ENCODE assay signal across 8 cellular contexts in genomic region chr10:118423800-118424479, GRCh38.
DNase-seq lines count a peak whose midpoint lies in the region; ATAC-seq and TF ChIP-seq lines count a peak whose summit lies in the region.

No MANE protein-coding gene starts in this region.

- peak; percentile 86 for DNase-seq in AG08396 (ENCODE audit: low spot score)
- DNase-seq in NCI-H345 treated with DMSO at 0.1 percent for 48 hours (lab: John Stamatoyannopoulos, UW; ENCODE audit: unreplicated experiment), result peak; percentile 55
- peak; percentile 38 to 61 for DNase-seq in activated CD4-positive, alpha-beta T cell treated with anti-CD3 and anti-CD28 coated beads for 24 hours (ENCODE audit: low read depth in 2 of 2)
- peak; percentile 97 for DNase-seq in choroid plexus epithelial cell (ENCODE audit: low read depth)
- DNase-seq in left lung, result peak; percentile 70 to 83
- DNase-seq in stimulated activated CD4-positive, alpha-beta T cell treated with anti-CD3 and anti-CD28 coated beads, TNF-alpha, amount 100 ng/mL, for 1 hour (ENCODE audit: low read depth in 3 of 3, low spot score in 1 of 3), result peak in 2 of 3 donors; percentile 1 to 13

- H3K4me1 ChIP-seq in left lung, result no peaks in the 10 kb centered on the region

- intact Hi-C loops in left lung (cut with DNase I), result no loop called here

- ATAC-seq in GM18907 (IDR thresholded peaks at IDR 0.05; ENCODE audit: unreplicated experiment) (peak; percentile 93), HG03175 (IDR thresholded peaks at IDR 0.05; ENCODE audit: unreplicated experiment) (peak; percentile 95), left lung (peak; percentile 96)

- TF ChIP-seq CTCF in choroid plexus epithelial cell (conservative IDR thresholded peaks at IDR 0.05; ENCODE audit: low read depth, low read length) (peak; percentile 97), left lung (IDR thresholded peaks at IDR 0.05) (peak; percentile 58 to 73)

- H3K27me3 ChIP-seq in left lung, result peaks cover 0 to 4% of the 10 kb centered on the region in 2 donors

- no peaks in the 10 kb centered on the region for H3K36me3 ChIP-seq in left lung

- H3K9me3 ChIP-seq in left lung, result no peaks in the 10 kb centered on the region

- no peak overlapping the region for H3K27ac ChIP-seq in left lung

- no peak overlapping the region for H3K4me3 ChIP-seq in choroid plexus epithelial cell (ENCODE audit: low read depth, low read length)
- no peak overlapping the region for H3K4me3 ChIP-seq in left lung

Comparison
In these comparisons a context has a peak if more than half of its experiments do, and no peak if none do; other contexts are left out.
1. DNase-seq: peak in every context shown above with its lines; median percentile 97 in choroid plexus epithelial cell; 86 in AG08396; 76 in left lung; 55 in NCI-H345 treated with DMSO at 0.1 percent for 48 hours; 50 in activated CD4-positive, alpha-beta T cell treated with anti-CD3 and anti-CD28 coated beads for 24 hours; 7 in stimulated activated CD4-positive, alpha-beta T cell treated with anti-CD3 and anti-CD28 coated beads, TNF-alpha, amount 100 ng/mL, for 1 hour.